ENCODE assay signal across 10 cellular contexts in genomic region chr11:66124564-66124963, GRCh38. TPM values are rescaled to one million over a fixed set of nuclear protein-coding genes. Genes with fewer than 3 reads are reported as not detected.
DNase-seq lines count a peak whose midpoint lies in the region; ATAC-seq and TF ChIP-seq lines count a peak whose summit lies in the region.
"Had no signal": no experiment of that assay in that cellular context is flagged by ENCODE, and none has a peak within 500 bp of the region (broad histone marks: within the 10 kb centered on the region; RNA-seq: fewer than 3 reads in every experiment).

No MANE protein-coding gene starts in this region.

- CTCF ChIA-PET in CD4-positive, alpha-beta T cell (lab: Charles Lee), result interaction anchor here (2.9 to 3.8 kb wide), 3 partner anchors 9 to 56 kb away, joined by 8 to 27 read pairs (median 11); no protein-coding TSS in a partner anchor
- CTCF ChIA-PET in IMR-90 (lab: Yijun Ruan, JAX), result interaction anchor here (1.0 kb wide), 1 partner anchor 11 kb away, joined by 3 read pairs; no protein-coding TSS in a partner anchor

- H3K9me1 ChIP-seq in IMR-90 (ENCODE audit: insufficient read depth, low read length), result peaks cover 20% of the 10 kb centered on the region

- H2BK120ac ChIP-seq in IMR-90 (ENCODE audit: low read depth, low read length), result no peak overlapping the region

- H3K27me3 ChIP-seq in CD4-positive, alpha-beta T cell (ENCODE audit: control insufficient read depth, insufficient read depth, low read length), result no peaks in the 10 kb centered on the region
- H3K27me3 ChIP-seq in IMR-90 (ENCODE audit: control insufficient read depth, insufficient read depth, low read length), result no peaks in the 10 kb centered on the region
- no peaks in the 10 kb centered on the region for H3K27me3 ChIP-seq in tibial artery

- peak overlapping the region; percentile 11 for H3K14ac ChIP-seq in IMR-90 (replicated peaks; ENCODE audit: low read depth, low read length)

- H2BK20ac ChIP-seq in IMR-90 (ENCODE audit: low read depth, low read length), result no peak overlapping the region; the same call in 1 of the 2 replicates

- H2AK9ac ChIP-seq in IMR-90 (replicated peaks; ENCODE audit: low read depth, low read length, poor library complexity), result no peak overlapping the region

- no peak for TF ChIP-seq CTCF in CD4-positive, alpha-beta T cell (IDR thresholded peaks at IDR 0.05)
- TF ChIP-seq CTCF in IMR-90 (conservative IDR thresholded peaks at IDR 0.05; ENCODE audit: low read depth, low read length) (no peak), CD14-positive monocyte (IDR thresholded peaks at IDR 0.05) (no peak), tibial artery (IDR thresholded peaks at IDR 0.05) (no peak)

- 92% methylated on average over 2 of the region's 3 CpGs; no CpG with 5 or more reads in 1 of the 2 experiments for WGBS in IMR-90 (ENCODE audit: extremely low coverage in 2 of 2, insufficient read length in 1 of 2), 2 experiments

- peak overlapping the region; percentile 27; the same call in 1 of the 2 replicates for H3K4me2 ChIP-seq in IMR-90 (ENCODE audit: low read depth, low read length)

- H3K23ac ChIP-seq in IMR-90 (ENCODE audit: low read depth, low read length), result peak overlapping the region; percentile 13; the same call in 1 of the 2 replicates

- no peak for TF ChIP-seq RAD21 in IMR-90 (IDR thresholded peaks at IDR 0.05; ENCODE audit: low read length)

- H2BK15ac ChIP-seq in IMR-90 (ENCODE audit: low read depth, low read length), result 0 out of 3 replicates have a peak overlapping the region, but pooled peaks have one; percentile 5

- intact Hi-C loops in CD4-positive, alpha-beta T cell (cut with DNase I, micrococcal nuclease), result no loop called here
- intact Hi-C loops in IMR-90 (cut with micrococcal nuclease), result no loop called here
- intact Hi-C loops in CD14-positive monocyte (cut with micrococcal nuclease), result no loop called here
- intact Hi-C loops in tibial artery (cut with DNase I; ENCODE audit: low total_unique reads), result no loop called here

- peak overlapping the region; percentile 57 for H3K4ac ChIP-seq in IMR-90 (ENCODE audit: low read depth, low read length)

- H3K4me3 Mint-ChIP-seq in CD4-positive, alpha-beta T cell, result no peak overlapping the region
- H3K4me3 Mint-ChIP-seq in naive B cell, result peak overlapping the region in 1 of 8 donors; percentile 77
- no peak overlapping the region for H3K4me3 Mint-ChIP-seq in CD14-positive monocyte

- H3K36me3 ChIP-seq in IMR-90 (ENCODE audit: control insufficient read depth, insufficient read depth, low read length), result no peaks in the 10 kb centered on the region
- no peaks in the 10 kb centered on the region for H3K36me3 ChIP-seq in tibial artery

- in situ Hi-C loops in IMR-90 (cut with MboI; ENCODE audit: low sequenced_read_pairs), result no loop called here

- POLR2A ChIA-PET in CD4-positive, alpha-beta T cell (lab: Charles Lee), result interaction anchor here (1.0 to 1.1 kb wide), 2 partner anchors 9 to 462 kb away, joined by 3 to 7 read pairs; partner anchors contain the start of gene RELA
- POLR2A ChIA-PET in IMR-90 (lab: Charles Lee; ENCODE audit: unreplicated experiment), result no interaction called here

- peak overlapping the region; percentile 95 for H3K27ac Mint-ChIP-seq in CD4-positive, alpha-beta T cell
- H3K27ac Mint-ChIP-seq in naive B cell (peak overlapping the region; percentile 34 to 96 (median 84)), CD14-positive monocyte (peak overlapping the region in 1 of 7 donors; percentile 6)

- no peak for TF ChIP-seq POLR2A in IMR-90 (IDR thresholded peaks at IDR 0.05; ENCODE audit: low read depth, low read length)

- H3K9me3 Mint-ChIP-seq in CD4-positive, alpha-beta T cell, result no peaks in the 10 kb centered on the region
- H3K9me3 Mint-ChIP-seq in naive B cell (no peaks in the 10 kb centered on the region), CD14-positive monocyte (no peaks in the 10 kb centered on the region)

- H2BK5ac ChIP-seq in IMR-90 (ENCODE audit: low read depth, low read length, poor library complexity, severe bottlenecking), result peak overlapping the region; percentile 77

- H3K27me3 Mint-ChIP-seq in CD4-positive, alpha-beta T cell, result no peaks in the 10 kb centered on the region
- H3K27me3 Mint-ChIP-seq in naive B cell (no peaks in the 10 kb centered on the region), CD14-positive monocyte (ENCODE audit: low read depth in 3 of 3) (no peaks in the 10 kb centered on the region)

- H2AK5ac ChIP-seq in IMR-90 (ENCODE audit: low read depth, low read length), result peak overlapping the region; percentile 56; the same call in 1 of the 2 replicates

- H4K5ac ChIP-seq in IMR-90 (ENCODE audit: low read depth, low read length), result peak overlapping the region; percentile 65; the same call in 1 of the 2 replicates

- no peak for ATAC-seq in CD4-positive, alpha-beta T cell (ENCODE audit: poor library complexity)
- peak; percentile 49 for ATAC-seq in IMR-90 (ENCODE audit: low read depth)
- ATAC-seq in naive B cell (ENCODE audit: low read depth in 2 of 2), result no peak

- BruUV-seq in IMR-90 (replicated peaks; lab: Mats Ljungman, UMichigan), result no TSS peak

- H4K20me1 ChIP-seq in IMR-90 (ENCODE audit: insufficient read depth, low read length), result peaks cover 3% of the 10 kb centered on the region

- no peak overlapping the region for H3K27ac ChIP-seq in CD4-positive, alpha-beta T cell (ENCODE audit: low read depth, low read length)
- peak overlapping the region; percentile 6; the same call in 1 of the 2 replicates for H3K27ac ChIP-seq in IMR-90 (ENCODE audit: insufficient read depth, low read length)
- H3K27ac ChIP-seq in tibial artery, result no peak overlapping the region
- H3K27ac ChIP-seq: HL-60 had no signal

- peaks cover 19% of the 10 kb centered on the region for H3K4me1 ChIP-seq in IMR-90 (ENCODE audit: control insufficient read depth, insufficient read depth, low read length)
- peaks cover 0 to 24% (median 9%) of the 10 kb centered on the region in 4 donors for H3K4me1 ChIP-seq in tibial artery

- H4K91ac ChIP-seq in IMR-90 (ENCODE audit: insufficient read depth, low read depth, low read length), result peak overlapping the region; percentile 52

- H2AFZ ChIP-seq in IMR-90 (replicated peaks; ENCODE audit: low read length, poor library complexity), result no peak overlapping the region

- no peak for DNase-seq in CD4-positive, alpha-beta T cell
- DNase-seq in IMR-90 (peak; percentile 83), amniotic epithelial cell (ENCODE audit: low read depth) (peak; percentile 78), naive B cell (no peak), iPS-NIHi11 (ENCODE audit: low spot score) (no peak), CD14-positive monocyte (ENCODE audit: low spot score) (no peak), tibial artery (no peak), HT-29 (ENCODE audit: low spot score) (no peak)

- peaks cover 82% of the 10 kb centered on the region for H3K4me1 Mint-ChIP-seq in CD4-positive, alpha-beta T cell (ENCODE audit: low read depth)
- peaks cover 69 to 82% (median 72%) of the 10 kb centered on the region in 3 donors for H3K4me1 Mint-ChIP-seq in naive B cell
- peaks cover 36% of the 10 kb centered on the region for H3K4me1 Mint-ChIP-seq in CD14-positive monocyte

- no peaks in the 10 kb centered on the region for H3K36me3 Mint-ChIP-seq in CD4-positive, alpha-beta T cell (ENCODE audit: low read depth)
- H3K36me3 Mint-ChIP-seq in naive B cell, result no peaks in the 10 kb centered on the region
- H3K36me3 Mint-ChIP-seq in CD14-positive monocyte, result peaks cover 0 to 12% of the 10 kb centered on the region in 2 donors

- no peak overlapping the region for H3K9ac ChIP-seq in IMR-90 (ENCODE audit: low read depth, low read length)

- H3K9me3 ChIP-seq in CD4-positive, alpha-beta T cell (ENCODE audit: control insufficient read depth, low read length), result no peaks in the 10 kb centered on the region
- H3K9me3 ChIP-seq in IMR-90 (ENCODE audit: control insufficient read depth, insufficient read depth, low read length), result no peaks in the 10 kb centered on the region
- H3K9me3 ChIP-seq in tibial artery, result no peaks in the 10 kb centered on the region

- dilution Hi-C loops in IMR-90 (cut with HindIII; ENCODE audit: low sequenced_read_pairs, unreplicated experiment), result no loop called here

- peak overlapping the region; percentile 61; the same call in 1 of the 2 replicates for H3K18ac ChIP-seq in IMR-90 (ENCODE audit: low read depth, low read length)

- peaks cover 35 to 79% of the 10 kb centered on the region in 2 experiments for H3K79me1 ChIP-seq in IMR-90 (ENCODE audit: low read depth in 1 of 2, low read length in 2 of 2)

- no peak overlapping the region; a peak in 1 of 4 replicates for H4K8ac ChIP-seq in IMR-90 (ENCODE audit: low read depth in 2 of 2, low read length in 2 of 2)

- no peak overlapping the region for H3K56ac ChIP-seq in IMR-90 (ENCODE audit: extremely low read depth, insufficient read depth, low read length)

- no peak overlapping the region for H3K4me3 ChIP-seq in IMR-90 (ENCODE audit: insufficient read depth, low read depth, low read length)
- no peak overlapping the region for H3K4me3 ChIP-seq in tibial artery
- H3K4me3 ChIP-seq: skin epidermis had no signal

TF ChIP-seq in IMR-90, 13 proteins besides CTCF, POLR2A, EP300 and RAD21:
- TF ChIP-seq NFE2L2 (IDR thresholded peaks at IDR 0.05; ENCODE audit: low read depth, low read length) (no peak), CEBPB (IDR thresholded peaks at IDR 0.05; ENCODE audit: low read depth, low read length) (no peak; the same call in 1 of the 2 replicates), MAFK (IDR thresholded peaks at IDR 0.05; ENCODE audit: low read depth, low read length) (no peak), FOS (IDR thresholded peaks at IDR 0.05; ENCODE audit: low read depth, low read length) (no peak; the same call in 1 of the 2 replicates), RCOR1 (IDR thresholded peaks at IDR 0.05; ENCODE audit: insufficient replicate concordance, low read length) (no peak), BHLHE40 (IDR thresholded peaks at IDR 0.05; ENCODE audit: low read depth, low read length) (0 out of 2 replicates have a peak, but pooled peaks have one; percentile 29)

RNA-seq across cellular contexts. Expression of gene PACS1, which starts 54.5 kb away (rescaled TPM):
- total RNA-seq in CD4-positive, alpha-beta T cell, result 100 to 1,000 TPM; 179 to 183 TPM
- total RNA-seq in IMR-90 (2012; rRNA removed), result 7.3 and 8.6 TPM in 2 replicates
- polyA plus RNA-seq in IMR-90 (2012; rRNA removed), result 29.0 and 32.0 TPM in 2 replicates
- polyA plus RNA-seq in IMR-90 (2012; cell fraction: cytosol; rRNA removed), result 22.7 and 37.8 TPM in 2 replicates
- 54.0 and 75.8 TPM in 2 replicates for polyA plus RNA-seq in IMR-90 (2012; cell fraction: nucleus; rRNA removed; ENCODE audit: low replicate concordance)
- 100 to 1,000 TPM in 1 of 6 donors, 10 to 100 TPM in 5; 44.3 to 133 (median 57.3) TPM for polyA plus RNA-seq in naive B cell (ENCODE audit: low read depth in 6 of 6)
- 10 to 100 TPM in 1 of 2 donors, 1 to 10 TPM in 1; 8.1 to 12.4 TPM for polyA plus RNA-seq in CD14-positive monocyte
- 13.8 and 23.1 TPM in 2 replicates for total RNA-seq in HT-29 (2014; rRNA removed; shearing (Covaris generic))

Comparison
In these comparisons a context has a peak if more than half of its experiments do, and no peak if none do; other contexts are left out.
1. DNase-seq: peak in IMR-90 (single experiment) and amniotic epithelial cell (single experiment); none in CD4-positive, alpha-beta T cell (0 of 10), naive B cell (single experiment), iPS-NIHi11 (single experiment), CD14-positive monocyte (single experiment), tibial artery (0 of 2) and HT-29 (single experiment).